Comparison of ENCODE assay signal across 8 cellular contexts in genomic region chr1:29236993-29237905, GRCh38. TPM values are rescaled to one million over a fixed set of nuclear protein-coding genes. Genes with fewer than 3 reads are reported as not detected.
A peak's percentile ranks its signal among the peaks of the same experiment; 100 is the strongest.
DNase-seq lines count a peak whose midpoint lies in the region; ATAC-seq and TF ChIP-seq lines count a peak whose summit lies in the region.

No MANE protein-coding gene starts in this region.

- H3K36me3 ChIP-seq in SJSA1 (0 out of 2 replicates have a peak, but pooled peaks cover 3% of the 10 kb centered on the region), testis (ENCODE audit: low read depth, missing control alignments) (no peaks in the 10 kb centered on the region)

- H3K27ac ChIP-seq in SJSA1 (no peak overlapping the region), dorsolateral prefrontal cortex (peak overlapping the region in 32 of 59 donors; percentile 14 to 82 (median 42)), testis (no peak overlapping the region)

- H3K4me1 ChIP-seq in SJSA1 (replicated peaks) (peaks cover 23% of the 10 kb centered on the region), testis (peaks cover 13% of the 10 kb centered on the region)

- H3K9me3 ChIP-seq in SJSA1 (replicated peaks) (no peaks in the 10 kb centered on the region), testis (no peaks in the 10 kb centered on the region)

- H3K4me3 ChIP-seq in SJSA1, result peak overlapping the region; percentile 66
- peak overlapping the region; percentile 48 to 86 (median 74) for H3K4me3 ChIP-seq in dorsolateral prefrontal cortex
- H3K4me3 ChIP-seq in lower leg skin (ENCODE audit: low read depth, poor library complexity, severe bottlenecking), result peak overlapping the region; percentile 47
- H3K4me3 ChIP-seq in testis, result peak overlapping the region; percentile 62 to 65

- WGBS in lower leg skin, 2 donors, result 1% methylated on average over 38 to 57 of the region's 95 CpGs
- 1% methylated on average over 23 to 39 of the region's 95 CpGs for WGBS in testis, 2 donors

- intact Hi-C loops in dorsolateral prefrontal cortex (cut with DNase I) (loop anchor here (1.0 to 10.0 kb wide), 9 partner anchors 105 to 1471 kb away; no protein-coding TSS in a partner anchor), lower leg skin (cut with DNase I; ENCODE audit: low total_unique reads) (loop anchor here (5.0 kb wide), 2 partner anchors 1475 to 1615 kb away; no protein-coding TSS in a partner anchor), testis (cut with DNase I; ENCODE audit: low total_unique reads) (no loop called here)

- ATAC-seq in HG02981 (IDR thresholded peaks at IDR 0.05; ENCODE audit: unreplicated experiment), result no peak
- ATAC-seq in GM18867 (IDR thresholded peaks at IDR 0.05; ENCODE audit: unreplicated experiment), result no peak

- TF ChIP-seq CTCF in dorsolateral prefrontal cortex (IDR thresholded peaks at IDR 0.05 in 54 of 56, conservative IDR thresholded peaks at IDR 0.05 in 2 of 56; ENCODE audit: low read depth in 1 of 56, partially characterized antibody in 56 of 56), result peak in 3 of 56 donors; percentile 4 to 25 (median 5)
- TF ChIP-seq CTCF in lower leg skin (IDR thresholded peaks at IDR 0.05), result no peak
- no peak for TF ChIP-seq CTCF in testis (IDR thresholded peaks at IDR 0.05)

- H3K27me3 ChIP-seq in SJSA1 (replicated peaks), result peaks cover 3% of the 10 kb centered on the region; the same call in 1 of the 2 replicates
- no peaks in the 10 kb centered on the region for H3K27me3 ChIP-seq in dorsolateral prefrontal cortex
- no peaks in the 10 kb centered on the region for H3K27me3 ChIP-seq in testis

- TF ChIP-seq POLR2A in lower leg skin (IDR thresholded peaks at IDR 0.05) (no peak), testis (IDR thresholded peaks at IDR 0.05) (no peak)

- DNase-seq in SKM-1 treated with dmso at 0.1 percent for 144 hours (lab: John Stamatoyannopoulos, UW; ENCODE audit: unreplicated experiment) (peak; percentile 37), SKM-1 (lab: John Stamatoyannopoulos, UW; ENCODE audit: unreplicated experiment) (no peak), SJSA1 (ENCODE audit: low read depth in 1 of 2, low spot score in 2 of 2) (peak; percentile 57 to 60), dorsolateral prefrontal cortex (peak in 4 of 10 donors; percentile 24 to 49 (median 28)), lower leg skin (ENCODE audit: low spot score in 2 of 2) (peak; percentile 21 to 89), testis (peak; percentile 28)

RNA-seq across cellular contexts. Expression of gene PTPRU, which starts 0.9 kb away (rescaled TPM):
- total RNA-seq in SJSA1 (2014; rRNA removed; shearing (Covaris generic)), result 12.1 and 16.8 TPM in 2 replicates
- total RNA-seq in dorsolateral prefrontal cortex, result 10 to 100 TPM; 25.6 to 80.6 (median 50.1) TPM
- 10 to 100 TPM; 15.9 to 56.3 (median 30.6) TPM for total RNA-seq in lower leg skin
- 10 to 100 TPM; 21.7 to 39.1 TPM for total RNA-seq in testis
- polyA plus RNA-seq in testis (ENCODE audit: insufficient read depth, low read depth, low replicate concordance), result 13.3 TPM

RNA-seq across cellular contexts. Expression of gene MECR, which starts 6.5 kb away (rescaled TPM):
- total RNA-seq in SJSA1 (2014; rRNA removed; shearing (Covaris generic)), result 22.5 and 27.2 TPM in 2 replicates
- 10 to 100 TPM; 28.4 to 65.3 (median 45.9) TPM for total RNA-seq in dorsolateral prefrontal cortex
- total RNA-seq in lower leg skin, result 10 to 100 TPM; 23.2 to 28.3 (median 25.3) TPM
- 10 to 100 TPM; 37.3 to 38.9 TPM for total RNA-seq in testis
- 33.7 TPM for polyA plus RNA-seq in testis (ENCODE audit: insufficient read depth, low read depth, low replicate concordance)

RNA-seq across cellular contexts. Expression of gene SRSF4, which starts 55.5 kb away (rescaled TPM):
- total RNA-seq in SJSA1 (2014; rRNA removed; shearing (Covaris generic)), result 81.5 and 143 TPM in 2 replicates
- total RNA-seq in dorsolateral prefrontal cortex (10 to 100 TPM; 52.7 to 84.2 (median 65.8) TPM), lower leg skin (10 to 100 TPM; 47.3 to 89.4 (median 58.5) TPM), testis (10 to 100 TPM; 77.1 to 81.7 TPM)
- 63.2 TPM for polyA plus RNA-seq in testis (ENCODE audit: insufficient read depth, low read depth, low replicate concordance)

Comparison
In these comparisons a context has a peak if more than half of its experiments do, and no peak if none do; other contexts are left out.
1. H3K27ac ChIP-seq: peak in dorsolateral prefrontal cortex (32 of 59); none in SJSA1 (single experiment) and testis (0 of 2).
2. Peak in every context shown above with its lines, with median percentiles within 50 percentile points of each other: H3K4me3 ChIP-seq.